In genomic region chr6:168044521-168045130, GRCh38 we compare ENCODE assay signal across 13 cellular contexts. TPM values are rescaled to one million over a fixed set of nuclear protein-coding genes. Genes with fewer than 3 reads are reported as not detected.
DNase-seq lines count a peak whose midpoint lies in the region; ATAC-seq and TF ChIP-seq lines count a peak whose summit lies in the region.
"Had no signal": no experiment of that assay in that cellular context is flagged by ENCODE, and none has a peak within 500 bp of the region (broad histone marks: within the 10 kb centered on the region; RNA-seq: fewer than 3 reads in every experiment).

No MANE protein-coding gene starts in this region.

- H3K27ac ChIP-seq in BLaER1, result no peak overlapping the region
- H3K27ac ChIP-seq in BLaER1 treated with 17β-estradiol and CSF1 and Interleukin-3, amounts not matched to agents 10 nM and 100 nM, result peak overlapping the region in 4 of 11 experiments; percentile 32 to 65 (median 51); a peak in 5 of 22 replicates
- H3K27ac ChIP-seq in osteoblast (ENCODE audit: low read depth, low read length), result no peak overlapping the region
- H3K27ac ChIP-seq in subcutaneous abdominal adipose tissue (ENCODE audit: low read depth, low read length), result peak overlapping the region; percentile 65
- H3K27ac ChIP-seq: GM23248 had no signal

- no peak overlapping the region for H2AFZ ChIP-seq in osteoblast (ENCODE audit: low read length)
- H2AFZ ChIP-seq: GM23248 had no signal

- H3K4me1 ChIP-seq in BLaER1 (peaks cover 80% of the 10 kb centered on the region), osteoblast (ENCODE audit: insufficient read depth, low read length) (no peaks in the 10 kb centered on the region), subcutaneous abdominal adipose tissue (ENCODE audit: control insufficient read depth in 5 of 5, insufficient read depth in 5 of 5, low read length in 5 of 5) (peaks cover 0 to 43% (median 9%) of the 10 kb centered on the region in 5 donors)
- peaks cover 39 to 78% (median 71%) of the 10 kb centered on the region in 10 experiments for H3K4me1 ChIP-seq in BLaER1 treated with 17β-estradiol and CSF1 and Interleukin-3, amounts not matched to agents 10 nM and 100 nM

- H3K4me2 ChIP-seq in BLaER1 (peak overlapping the region; percentile 87), osteoblast (ENCODE audit: insufficient read depth, low read length) (no peak overlapping the region)
- H3K4me2 ChIP-seq in BLaER1 treated with 17β-estradiol and CSF1 and Interleukin-3, amounts not matched to agents 10 nM and 100 nM, result peak overlapping the region; percentile 46 to 96 (median 83); a peak in 21 of 22 replicates

- no peak for TF ChIP-seq CTCF in osteoblast (IDR thresholded peaks at IDR 0.05; ENCODE audit: extremely low read depth, low read depth, low read length)

- H3K4me3 ChIP-seq in BLaER1 (no peak overlapping the region), osteoblast (ENCODE audit: insufficient read depth, low read length) (no peak overlapping the region), subcutaneous abdominal adipose tissue (ENCODE audit: low read depth in 1 of 5, low read length in 5 of 5) (peak overlapping the region in 1 of 5 donors; percentile 81)
- no peak overlapping the region for H3K4me3 ChIP-seq in BLaER1 treated with 17β-estradiol and CSF1 and Interleukin-3, amounts not matched to agents 10 nM and 100 nM
- H3K4me3 ChIP-seq: GM23248 had no signal

- H3K79me2 ChIP-seq in osteoblast (ENCODE audit: insufficient read depth, low read length), result no peaks in the 10 kb centered on the region

- H3K36me3 ChIP-seq in BLaER1 (no peaks in the 10 kb centered on the region), osteoblast (ENCODE audit: insufficient read depth, low read length) (no peaks in the 10 kb centered on the region), subcutaneous abdominal adipose tissue (ENCODE audit: control insufficient read depth in 5 of 5, insufficient read depth in 5 of 5, low read length in 5 of 5) (no peaks in the 10 kb centered on the region)
- peaks cover 0 to 16% (median 5%) of the 10 kb centered on the region in 11 experiments; a peak in 10 of 22 replicates for H3K36me3 ChIP-seq in BLaER1 treated with 17β-estradiol and CSF1 and Interleukin-3, amounts not matched to agents 10 nM and 100 nM

- ATAC-seq in GM18867 (IDR thresholded peaks at IDR 0.05; ENCODE audit: unreplicated experiment), result no peak

- H3K9me3 ChIP-seq in BLaER1, result peaks cover 16% of the 10 kb centered on the region
- H3K9me3 ChIP-seq in BLaER1 treated with 17β-estradiol and CSF1 and Interleukin-3, amounts not matched to agents 10 nM and 100 nM (replicated peaks in 1 of 11), result peaks cover 16 to 23% (median 17%) of the 10 kb centered on the region in 11 experiments
- peaks cover 9% of the 10 kb centered on the region for H3K9me3 ChIP-seq in osteoblast (ENCODE audit: low read depth, low read length)
- peaks cover 3 to 26% (median 18%) of the 10 kb centered on the region in 5 donors for H3K9me3 ChIP-seq in subcutaneous abdominal adipose tissue (ENCODE audit: control insufficient read depth in 5 of 5, low read length in 5 of 5)

- H3K9ac ChIP-seq in BLaER1 (0 out of 2 replicates have a peak overlapping the region, but pooled peaks have one; percentile 7), subcutaneous abdominal adipose tissue (ENCODE audit: low read length in 5 of 5) (peak overlapping the region in 1 of 5 donors; percentile 51)
- peak overlapping the region in 4 of 11 experiments; percentile 1 to 41 (median 20); a peak in 3 of 22 replicates for H3K9ac ChIP-seq in BLaER1 treated with 17β-estradiol and CSF1 and Interleukin-3, amounts not matched to agents 10 nM and 100 nM
- H3K9ac ChIP-seq: GM23248 had no signal

- H3K27me3 ChIP-seq in BLaER1 (no peaks in the 10 kb centered on the region), osteoblast (ENCODE audit: insufficient read depth, low read length) (no peaks in the 10 kb centered on the region), subcutaneous abdominal adipose tissue (ENCODE audit: control insufficient read depth in 5 of 5, insufficient read depth in 4 of 5, low read length in 5 of 5) (no peaks in the 10 kb centered on the region)
- H3K27me3 ChIP-seq in BLaER1 treated with 17β-estradiol and CSF1 and Interleukin-3, amounts not matched to agents 10 nM and 100 nM, result peaks cover 0 to 32% (median 0%) of the 10 kb centered on the region in 11 experiments; a peak in 7 of 22 replicates

- peak; percentile 77 for DNase-seq in osteoblast (ENCODE audit: insufficient read length, low spot score, missing footprints)
- no peak for DNase-seq in A172 (ENCODE audit: low spot score)
- DNase-seq: Calu3; CD4-positive, alpha-beta T cell; DMS 273 treated with DMSO at 0.1 percent for 48 hours; GM23248 had no signal

- H4K20me1 ChIP-seq in BLaER1, result no peaks in the 10 kb centered on the region
- no peaks in the 10 kb centered on the region for H4K20me1 ChIP-seq in BLaER1 treated with 17β-estradiol and CSF1 and Interleukin-3, amounts not matched to agents 10 nM and 100 nM
- H4K20me1 ChIP-seq in osteoblast (ENCODE audit: insufficient read depth, low read length), result no peaks in the 10 kb centered on the region

RNA-seq across cellular contexts. Expression of gene FRMD1, which starts 34.4 kb away (rescaled TPM):
- total RNA-seq in osteoblast, result under 0.01 TPM in 2 replicates
- not detected in 2 replicates for total RNA-seq in A172 (2014; rRNA removed; shearing (Covaris generic))
- total RNA-seq: A673; Calu3; CD4-positive, alpha-beta T cell; Daoy; GM23248; HT1080 had no signal

RNA-seq across cellular contexts. Expression of gene KIF25, which starts 47.2 kb away (rescaled TPM):
- not detected in 2 replicates for total RNA-seq in osteoblast
- not detected in 2 replicates for total RNA-seq in A172 (2014; rRNA removed; shearing (Covaris generic))
- total RNA-seq: Calu3; CD4-positive, alpha-beta T cell; Daoy; GM23248; HT1080 had no signal
